16 cellular contexts compared by ENCODE assay signal in genomic region chr6:137820425-137820824, GRCh38. TPM values are rescaled to one million over a fixed set of nuclear protein-coding genes. Genes with fewer than 3 reads are reported as not detected.
A peak's percentile ranks its signal among the peaks of the same experiment; 100 is the strongest.
DNase-seq lines count a peak whose midpoint lies in the region; TF ChIP-seq lines count a peak whose summit lies in the region.
"Had no signal": no experiment of that assay in that cellular context is flagged by ENCODE, and none has a peak within 500 bp of the region (broad histone marks: within the 10 kb centered on the region; RNA-seq: fewer than 3 reads in every experiment).

No MANE protein-coding gene starts in this region.

- H3K27me3 ChIP-seq in effector memory CD4-positive, alpha-beta T cell (replicated peaks; ENCODE audit: control insufficient read depth, insufficient read depth, low read length, poor library complexity, severe bottlenecking): no peaks in the 10 kb centered on the region
- H3K27me3 ChIP-seq in spleen (replicated peaks in 1 of 7) (no peaks in the 10 kb centered on the region), thyroid gland (no peaks in the 10 kb centered on the region)
- H3K27me3 ChIP-seq: neutrophil, suprapubic skin had no signal

- H3K27ac Mint-ChIP-seq in activated CD4-positive, alpha-beta T cell treated with anti-CD3 and anti-CD28 coated beads, Interleukin-2, amount 10 ng/mL, durations not matched to agents 7 days and 5 days: peak overlapping the region; percentile 79

- no peak overlapping the region for H3K4me3 Mint-ChIP-seq in activated CD4-positive, alpha-beta T cell treated with anti-CD3 and anti-CD28 coated beads, Interleukin-2, amount 10 ng/mL, durations not matched to agents 7 days and 5 days

- no peak overlapping the region for H3K9ac ChIP-seq in SK-N-MC (ENCODE audit: insufficient read length)
- H3K9ac ChIP-seq: KMS-11 had no signal

- DNase-seq in activated CD4-positive, alpha-beta T cell treated with anti-CD3 and anti-CD28 coated beads, Interleukin-2, amount 10 ng/mL, durations not matched to agents 7 days and 5 days: no peak
- DNase-seq in activated CD4-positive, alpha-beta T cell treated with anti-CD3 and anti-CD28 coated beads, Interleukin-2, amount 50 U/mL, for 48 hours: no peak
- DNase-seq in SK-N-MC (ENCODE audit: low read depth, low spot score) (no peak), spleen (no peak), thyroid gland (no peak), iPS-NIHi11 (ENCODE audit: low spot score) (no peak), HUDEP-2 (lab: John Stamatoyannopoulos, UW; ENCODE audit: unreplicated experiment in 76 of 76) (no peak)
- DNase-seq in effector memory CD4-positive, alpha-beta T cell: no peak
- DNase-seq: lower lobe of right lung, NCI-H1436, NCI-H524 had no signal

- peaks cover 33% of the 10 kb centered on the region for H3K4me1 ChIP-seq in effector memory CD4-positive, alpha-beta T cell (ENCODE audit: control insufficient read depth, insufficient read depth, low read length, poor library complexity, severe bottlenecking)
- H3K4me1 ChIP-seq in spleen (peaks cover 16 to 76% (median 39%) of the 10 kb centered on the region in 6 donors), thyroid gland (peaks cover 0 to 10% of the 10 kb centered on the region in 2 donors)
- H3K4me1 ChIP-seq: A549 had no signal

- peaks cover 1% of the 10 kb centered on the region for H3K9me3 Mint-ChIP-seq in activated CD4-positive, alpha-beta T cell treated with anti-CD3 and anti-CD28 coated beads, Interleukin-2, amount 10 ng/mL, durations not matched to agents 7 days and 5 days

- POLR2A ChIA-PET in activated CD4-positive, alpha-beta T cell treated with anti-CD3 and anti-CD28 coated beads, Interleukin-2, amount 10 ng/mL, durations not matched to agents 7 days and 5 days (lab: Charles Lee): no interaction called here

- TF ChIP-seq POLR2A in spleen (IDR thresholded peaks at IDR 0.05) (no peak), thyroid gland (IDR thresholded peaks at IDR 0.05) (no peak)

- TF ChIP-seq CTCF in spleen (IDR thresholded peaks at IDR 0.05 in 8 of 11, conservative IDR thresholded peaks at IDR 0.05 in 3 of 11) (no peak), thyroid gland (IDR thresholded peaks at IDR 0.05) (no peak)

- H3K36me3 ChIP-seq in SK-N-MC (ENCODE audit: insufficient read depth, low read length): no peaks in the 10 kb centered on the region
- no peaks in the 10 kb centered on the region for H3K36me3 ChIP-seq in effector memory CD4-positive, alpha-beta T cell (ENCODE audit: control insufficient read depth, insufficient read depth, low read length)
- no peaks in the 10 kb centered on the region for H3K36me3 ChIP-seq in spleen
- H3K36me3 ChIP-seq in thyroid gland: no peaks in the 10 kb centered on the region
- H3K36me3 ChIP-seq: lower lobe of right lung, neutrophil, suprapubic skin had no signal

- intact Hi-C loops in spleen (cut with DNase I; ENCODE audit: low total_unique reads) (no loop called here), thyroid gland (cut with DNase I) (no loop called here)

- CTCF ChIA-PET in activated CD4-positive, alpha-beta T cell treated with anti-CD3 and anti-CD28 coated beads, Interleukin-2, amount 10 ng/mL, durations not matched to agents 7 days and 5 days (lab: Charles Lee): interaction anchor here (0.7 to 1.7 kb wide), 6 partner anchors 11 to 47 kb away, joined by 3 to 6 read pairs (median 4); partner anchors contain the start of gene TNFAIP3

- H3K4me1 Mint-ChIP-seq in activated CD4-positive, alpha-beta T cell treated with anti-CD3 and anti-CD28 coated beads, Interleukin-2, amount 10 ng/mL, durations not matched to agents 7 days and 5 days: peaks cover 81% of the 10 kb centered on the region

- WGBS in spleen, 5 donors: 89 to 98% (median 94%) methylated on average over 2 of the region's 2 CpGs
- WGBS in thyroid gland, 2 donors: 87 to 95% methylated on average over 2 of the region's 2 CpGs

- no peaks in the 10 kb centered on the region for H3K9me3 ChIP-seq in SK-N-MC (ENCODE audit: low read depth, low read length)
- no peaks in the 10 kb centered on the region for H3K9me3 ChIP-seq in effector memory CD4-positive, alpha-beta T cell (ENCODE audit: control insufficient read depth, low read length)
- no peaks in the 10 kb centered on the region for H3K9me3 ChIP-seq in spleen
- H3K9me3 ChIP-seq in thyroid gland: no peaks in the 10 kb centered on the region
- H3K9me3 ChIP-seq: A549, lower lobe of right lung, neutrophil, suprapubic skin had no signal

- H3K27ac ChIP-seq in SK-N-MC (peak overlapping the region; percentile 81), spleen (peak overlapping the region in 5 of 8 donors; percentile 13 to 77 (median 50)), thyroid gland (no peak overlapping the region)
- H3K27ac ChIP-seq in effector memory CD4-positive, alpha-beta T cell (ENCODE audit: insufficient read depth, low read length, poor library complexity, severe bottlenecking): peak overlapping the region; percentile 70
- H3K27ac ChIP-seq: A549, epithelial cell of prostate, KMS-11, lower lobe of right lung, neutrophil had no signal

- no peaks in the 10 kb centered on the region for H3K27me3 Mint-ChIP-seq in activated CD4-positive, alpha-beta T cell treated with anti-CD3 and anti-CD28 coated beads, Interleukin-2, amount 10 ng/mL, durations not matched to agents 7 days and 5 days

- peak overlapping the region; percentile 52 for H3K4me3 ChIP-seq in SK-N-MC
- H3K4me3 ChIP-seq in effector memory CD4-positive, alpha-beta T cell (ENCODE audit: insufficient read depth, low read depth, low read length, poor library complexity, severe bottlenecking): no peak overlapping the region
- no peak overlapping the region for H3K4me3 ChIP-seq in spleen
- H3K4me3 ChIP-seq in thyroid gland (replicated peaks in 1 of 3): no peak overlapping the region
- H3K4me3 ChIP-seq: A549, lower lobe of right lung, suprapubic skin had no signal

- H3K36me3 Mint-ChIP-seq in activated CD4-positive, alpha-beta T cell treated with anti-CD3 and anti-CD28 coated beads, Interleukin-2, amount 10 ng/mL, durations not matched to agents 7 days and 5 days (ENCODE audit: low read depth): peaks cover 5% of the 10 kb centered on the region

RNA-seq across cellular contexts. Expression of gene TNFAIP3, which starts 46.6 kb away (rescaled TPM):
- total RNA-seq in activated CD4-positive, alpha-beta T cell treated with anti-CD3 and anti-CD28 coated beads, Interleukin-2, amount 10 ng/mL, durations not matched to agents 7 days and 5 days: 10 to 100 TPM; 41.8 to 43.9 TPM
- 100 to 1,000 TPM in 3 of 7 donors, 10 to 100 TPM in 4; 41.1 to 133 (median 69.0) TPM for total RNA-seq in spleen
- 10 to 100 TPM; 23.2 to 31.9 (median 25.0) TPM for polyA plus RNA-seq in spleen
- total RNA-seq in thyroid gland: 1 to 10 TPM; 5.9 to 7.8 (median 7.3) TPM

Comparison
In these comparisons a context has a peak if more than half of its experiments do, and no peak if none do; other contexts are left out.
1. H3K27ac ChIP-seq: peak in SK-N-MC (single experiment), effector memory CD4-positive, alpha-beta T cell (single experiment) and spleen (5 of 8); none in thyroid gland (0 of 3).
2. RNA of gene TNFAIP3, which starts 46.6 kb away (total RNA-seq): 41.1 to 133 TPM in spleen and 41.8 to 43.9 TPM in activated CD4-positive, alpha-beta T cell treated with anti-CD3 and anti-CD28 coated beads, Interleukin-2, amount 10 ng/mL, durations not matched to agents 7 days and 5 days; 5.9 to 7.8 TPM in thyroid gland; every median in the first group is over 4 times any median in the second.